In the genomic region with DNA sequence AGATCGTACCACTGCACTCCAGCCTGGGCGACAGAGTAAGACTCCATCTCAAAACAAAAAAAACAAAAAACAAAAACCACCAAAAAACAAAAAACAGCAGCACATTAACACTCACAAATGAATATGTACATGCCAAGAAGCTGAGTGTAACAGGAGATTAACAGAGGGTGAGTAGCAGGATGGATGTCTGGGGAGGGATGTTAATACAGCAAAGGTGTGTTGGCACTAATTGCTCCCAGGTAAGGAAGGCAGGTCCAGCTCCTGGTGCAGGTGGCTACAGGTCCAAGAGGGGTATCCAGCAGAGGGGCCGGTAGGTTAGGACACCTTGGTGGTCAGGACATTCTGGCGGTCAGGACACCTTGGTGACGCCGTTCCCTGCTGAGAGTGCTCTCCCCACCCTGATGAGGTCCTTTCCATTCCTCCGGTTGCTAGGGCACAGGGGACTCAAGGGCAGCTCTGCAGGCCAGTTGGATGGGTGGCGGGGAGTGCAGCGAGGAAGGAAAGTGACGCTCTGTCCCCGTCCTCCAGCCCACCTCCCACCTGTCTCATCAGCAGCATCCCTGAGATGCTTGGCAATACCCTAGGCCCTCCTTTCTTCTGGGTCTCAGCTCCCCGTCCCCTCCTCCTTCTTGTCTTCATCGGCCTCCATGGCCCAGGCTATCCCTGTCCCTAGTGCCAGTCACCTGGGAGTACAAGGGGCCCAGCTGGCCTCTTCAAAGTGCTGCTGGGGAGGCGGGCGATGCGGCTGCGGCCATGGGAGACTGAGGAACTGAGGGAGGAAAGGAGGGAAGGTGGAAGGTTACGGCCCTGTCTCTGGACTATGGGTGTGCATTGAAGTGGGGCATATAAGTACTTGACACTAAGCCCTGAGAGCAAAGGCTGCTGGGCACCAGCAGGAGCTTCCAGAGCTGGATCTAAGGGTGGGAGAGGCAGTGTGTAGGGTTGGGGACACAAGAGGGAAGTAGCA, we compare ENCODE assay signal across 1 cellular context.
TF ChIP-seq lines count a peak whose summit lies in the region.

No MANE protein-coding gene starts in this region.

TF ChIP-seq in GM12878, 131 proteins besides CTCF, POLR2A, EP300 and RAD21:
- TF ChIP-seq ASH2L (IDR thresholded peaks at IDR 0.05; ENCODE audit: borderline replicate concordance, low read depth) (no peak), STAT3 (IDR thresholded peaks at IDR 0.05; ENCODE audit: low read depth, low read length) (no peak)
